20 cellular contexts compared by ENCODE assay signal in genomic region chr16:10218490-10219206, GRCh38. TPM values are rescaled to one million over a fixed set of nuclear protein-coding genes. Genes with fewer than 3 reads are reported as not detected.
DNase-seq lines count a peak whose midpoint lies in the region; ATAC-seq, FAIRE-seq and TF ChIP-seq lines count a peak whose summit lies in the region.
"Had no signal": no experiment of that assay in that cellular context is flagged by ENCODE, and none has a peak within 500 bp of the region (broad histone marks: within the 10 kb centered on the region; RNA-seq: fewer than 3 reads in every experiment).

No MANE protein-coding gene starts in this region.

- intact Hi-C loops in heart left ventricle (cut with DNase I): no loop called here
- intact Hi-C loops in K562 (cut with micrococcal nuclease): no loop called here
- intact Hi-C loops in head of caudate nucleus (cut with DNase I): no loop called here

- no peak overlapping the region for H3K9ac ChIP-seq in K562 (ENCODE audit: insufficient read depth in 1 of 2, low read depth in 2 of 2, low read length in 2 of 2)
- H3K9ac ChIP-seq: GM23248 had no signal

- H3K27ac Mint-ChIP-seq in naive B cell: peak overlapping the region in 4 of 6 donors; percentile 38 to 83 (median 45)
- no peak overlapping the region for H3K27ac Mint-ChIP-seq in stimulated activated effector memory CD8-positive, alpha-beta T cell treated with anti-CD3 and anti-CD28 coated beads, Interleukin-12 subunit alpha, Interleukin-12 subunit beta, amount 100 ng/mL, for 72 hours
- H3K27ac Mint-ChIP-seq: CD8-positive, alpha-beta T cell had no signal

- no peak for FAIRE-seq in K562 (lab: Jason Lieb, UNC)
- FAIRE-seq: A204.1, GM12878 had no signal

- no peaks in the 10 kb centered on the region for H3K36me3 ChIP-seq in heart left ventricle
- H3K36me3 ChIP-seq in right atrium auricular region: no peaks in the 10 kb centered on the region
- no peaks in the 10 kb centered on the region for H3K36me3 ChIP-seq in K562 (ENCODE audit: control insufficient read depth, insufficient read depth, low read length)
- H3K36me3 ChIP-seq: HAP-1 had no signal

- WGBS in heart left ventricle, 4 donors: 50 to 55% (median 52%) methylated on average over 15 of the region's 15 CpGs
- under 1% methylated on average over 15 of the region's 15 CpGs for WGBS in K562 (ENCODE audit: insufficient coverage, low coverage, missing lambda C conversion rate)

- H3K4me1 Mint-ChIP-seq in naive B cell: peaks cover 21 to 58% (median 31%) of the 10 kb centered on the region in 3 donors
- no peaks in the 10 kb centered on the region for H3K4me1 Mint-ChIP-seq in stimulated activated effector memory CD8-positive, alpha-beta T cell treated with anti-CD3 and anti-CD28 coated beads, Interleukin-12 subunit alpha, Interleukin-12 subunit beta, amount 100 ng/mL, for 72 hours
- H3K4me1 Mint-ChIP-seq: CD14-positive monocyte had no signal

- H3K9me3 Mint-ChIP-seq in naive B cell: peaks cover 0 to 5% (median 0%) of the 10 kb centered on the region in 7 donors
- H3K9me3 Mint-ChIP-seq in stimulated activated effector memory CD8-positive, alpha-beta T cell treated with anti-CD3 and anti-CD28 coated beads, Interleukin-12 subunit alpha, Interleukin-12 subunit beta, amount 100 ng/mL, for 72 hours: no peaks in the 10 kb centered on the region
- H3K9me3 Mint-ChIP-seq: CD8-positive, alpha-beta T cell had no signal

- H3K9me1 ChIP-seq in K562 (ENCODE audit: control insufficient read depth, insufficient read depth, low read length): no peaks in the 10 kb centered on the region

- TF ChIP-seq POLR2A in heart left ventricle (IDR thresholded peaks at IDR 0.05) (no peak), K562 (conservative IDR thresholded peaks at IDR 0.05) (no peak)

- DNase-seq in heart left ventricle (peak in 1 of 5 donors; percentile 30), right atrium auricular region (ENCODE audit: low spot score) (no peak), K562 (ENCODE audit: extremely low read depth in 1 of 4, low spot score in 3 of 4) (no peak), head of caudate nucleus (peak in 38 of 42 donors; percentile 5 to 76 (median 42)), naive B cell (no peak), DMS79 treated with DMSO at 0.1 percent for 48 hours (lab: John Stamatoyannopoulos, UW) (no peak), SIG-M5 (lab: John Stamatoyannopoulos, UW) (no peak)
- DNase-seq in stimulated activated effector memory CD8-positive, alpha-beta T cell treated with anti-CD3 and anti-CD28 coated beads, Interleukin-12 subunit alpha, Interleukin-12 subunit beta, amount 100 ng/mL, for 72 hours (ENCODE audit: low spot score in 2 of 2): no peak
- DNase-seq: ACHN; Calu3; CD8-positive, alpha-beta T cell; DND-41; EL; GM23248 had no signal

- no peaks in the 10 kb centered on the region for H3K79me2 ChIP-seq in K562 (ENCODE audit: control insufficient read depth, insufficient read depth, low read length)

- no TSS peak for BruUV-seq in K562 (replicated peaks; lab: Mats Ljungman, UMichigan)

- H3K27me3 Mint-ChIP-seq in naive B cell: peaks cover 4 to 14% (median 12%) of the 10 kb centered on the region in 3 donors

- H3K27me3 ChIP-seq in heart left ventricle (peaks cover 0 to 26% (median 0%) of the 10 kb centered on the region in 9 donors), right atrium auricular region (no peaks in the 10 kb centered on the region), K562 (ENCODE audit: control insufficient read depth in 2 of 2, insufficient read depth in 2 of 2, low read length in 2 of 2) (peaks cover 19 to 55% of the 10 kb centered on the region in 2 experiments)

- H3K27ac ChIP-seq in heart left ventricle: peak overlapping the region in 1 of 12 donors; percentile 36
- no peak overlapping the region for H3K27ac ChIP-seq in right atrium auricular region
- no peak overlapping the region for H3K27ac ChIP-seq in K562 (ENCODE audit: extremely low read depth, low read depth, low read length)
- H3K27ac ChIP-seq: GM23248 had no signal

- H3K4me3 Mint-ChIP-seq in naive B cell: peak overlapping the region in 1 of 8 donors; percentile 48
- no peak overlapping the region for H3K4me3 Mint-ChIP-seq in stimulated activated effector memory CD8-positive, alpha-beta T cell treated with anti-CD3 and anti-CD28 coated beads, Interleukin-12 subunit alpha, Interleukin-12 subunit beta, amount 100 ng/mL, for 72 hours
- H3K4me3 Mint-ChIP-seq: CD14-positive monocyte; CD8-positive, alpha-beta T cell had no signal

- TF ChIP-seq RAD21 in K562 (CRISPR knock-in tag; conservative IDR thresholded peaks at IDR 0.05 in 1 of 2, IDR thresholded peaks at IDR 0.05 in 1 of 2): no peak

- ATAC-seq in heart left ventricle: peak in 3 of 4 donors; percentile 58 to 80 (median 70)
- no peak for ATAC-seq in K562
- no peak for ATAC-seq in naive B cell (ENCODE audit: low read depth in 2 of 2)
- ATAC-seq in stimulated activated effector memory CD8-positive, alpha-beta T cell treated with anti-CD3 and anti-CD28 coated beads, Interleukin-12 subunit alpha, Interleukin-12 subunit beta, amount 100 ng/mL, for 72 hours: no peak
- ATAC-seq: CD8-positive, alpha-beta T cell; GM12878 had no signal

- CTCF ChIA-PET in K562 (lab: Yijun Ruan, JAX; ENCODE audit: low intra/inter-chr PET ratio): no interaction called here

- no peaks in the 10 kb centered on the region for H3K9me3 ChIP-seq in heart left ventricle
- H3K9me3 ChIP-seq in right atrium auricular region: no peaks in the 10 kb centered on the region
- no peaks in the 10 kb centered on the region for H3K9me3 ChIP-seq in K562 (replicated peaks; ENCODE audit: control insufficient read depth, insufficient read depth, low read depth, low read length)
- H3K9me3 ChIP-seq: HAP-1 had no signal

- H3K4me3 ChIP-seq in heart left ventricle: no peak overlapping the region
- no peak overlapping the region for H3K4me3 ChIP-seq in right atrium auricular region
- H3K4me3 ChIP-seq in K562: no peak overlapping the region
- H3K4me3 ChIP-seq: GM12878, GM23248, HAP-1 had no signal

- in situ Hi-C loops in K562 (cut with MboI): no loop called here

- H3K36me3 Mint-ChIP-seq in naive B cell: peaks cover 0 to 8% of the 10 kb centered on the region in 2 donors
- H3K36me3 Mint-ChIP-seq in stimulated activated effector memory CD8-positive, alpha-beta T cell treated with anti-CD3 and anti-CD28 coated beads, Interleukin-12 subunit alpha, Interleukin-12 subunit beta, amount 100 ng/mL, for 72 hours: no peaks in the 10 kb centered on the region
- H3K36me3 Mint-ChIP-seq: CD14-positive monocyte; CD8-positive, alpha-beta T cell had no signal

- no peak for TF ChIP-seq EP300 in K562 (IDR thresholded peaks at IDR 0.05; ENCODE audit: low read length)

- no peaks in the 10 kb centered on the region for H4K20me1 ChIP-seq in K562 (replicated peaks; ENCODE audit: control insufficient read depth, insufficient read depth, low read length)

- H2AFZ ChIP-seq in K562 (ENCODE audit: low read depth, low read length): no peak overlapping the region
- H2AFZ ChIP-seq: GM23248 had no signal

- POLR2A ChIA-PET in K562 (lab: Yijun Ruan, JAX): no interaction called here

- TF ChIP-seq CTCF in heart left ventricle (IDR thresholded peaks at IDR 0.05) (no peak), right atrium auricular region (IDR thresholded peaks at IDR 0.05) (no peak), K562 (IDR thresholded peaks at IDR 0.05 in 2 of 3, conservative IDR thresholded peaks at IDR 0.05 in 1 of 3; ENCODE audit: insufficient read depth in 2 of 3, low read depth in 1 of 3, low read length in 3 of 3) (no peak)

- H3K4me1 ChIP-seq in heart left ventricle: no peaks in the 10 kb centered on the region
- H3K4me1 ChIP-seq in right atrium auricular region: no peaks in the 10 kb centered on the region
- no peaks in the 10 kb centered on the region for H3K4me1 ChIP-seq in K562 (replicated peaks in 1 of 2; ENCODE audit: control insufficient read depth in 2 of 2, insufficient read depth in 2 of 2, low read length in 2 of 2)
- H3K4me1 ChIP-seq: HAP-1 had no signal

- no peak overlapping the region for H3K4me2 ChIP-seq in K562 (ENCODE audit: insufficient read depth, low read length)

TF ChIP-seq in K562, 482 proteins besides CTCF, POLR2A, EP300 and RAD21:
- TF ChIP-seq RBM25 (IDR thresholded peaks at IDR 0.05; ENCODE audit: low read depth, low read length, severe bottlenecking) (peak; percentile 78), ZNF140 (CRISPR knock-in tag; IDR thresholded peaks at IDR 0.05) (no peak), SNIP1 (IDR thresholded peaks at IDR 0.05; ENCODE audit: low read depth) (no peak), TCFL5 (CRISPR knock-in tag; conservative IDR thresholded peaks at IDR 0.05) (no peak)

RNA-seq across cellular contexts. Expression of gene GRIN2A, which starts 36.4 kb away (rescaled TPM):
- total RNA-seq in heart left ventricle (1 to 10 TPM in 8 of 9 donors, under 1 TPM in 1; 0.56 to 4.6 (median 2.8) TPM), right atrium auricular region (1 to 10 TPM; 3.8 to 7.4 TPM), K562 (2014; rRNA removed) (not detected in 2 replicates), K562 (2014; rRNA removed; fragmentation: Illumina TruSeq; extraction: Trizol) (not detected in 2 replicates), K562 (2015; rRNA removed; fragmentation: Illumina TruSeq; extraction: Trizol) (not detected in 2 replicates), K562 (2021) (not detected in 2 replicates)
- polyA plus RNA-seq in heart left ventricle (under 1 TPM; 0.01 to 0.69 TPM), K562 (2011; rRNA removed) (not detected in 2 replicates), K562 (2014; fragmentation: Illumina TruSeq; extraction: Trizol) (not detected in 2 replicates), K562 (2014; fragmentation: Nextera tagmentation; extraction: Ambion mirVana) (not detected), K562 (2014; rRNA removed) (not detected in 2 replicates), naive B cell (ENCODE audit: low read depth in 6 of 6) (under 1 TPM in 3 of 6 donors, not detected in 3; 0.04 to 0.53 (median 0.17) TPM)
- not detected in 2 replicates for total RNA-seq in K562 (2011; cell fraction: chromatin; rRNA removed; ENCODE audit: low replicate concordance)
- not detected in 2 replicates for total RNA-seq in K562 (2011; cell fraction: nucleolus; rRNA removed)
- total RNA-seq in K562 (2011; cell fraction: nucleoplasm; rRNA removed): under 0.01 TPM in 1 of 2 replicates, not detected in the other
- not detected in 2 replicates for polyA plus RNA-seq in K562 (2011; cell fraction: cytosol; rRNA removed)
- polyA plus RNA-seq in K562 (2011; cell fraction: nucleus; rRNA removed): not detected in 2 replicates
- polyA plus RNA-seq in K562 (2012): 0.01 and 0.08 TPM in 2 replicates
- 0.28 TPM in 1 of 2 replicates, not detected in the other for polyA minus RNA-seq in K562 (2011; rRNA and poly(A)+ RNA removed)
- not detected in 2 replicates for polyA minus RNA-seq in K562 (2011; cell fraction: cytosol; rRNA and poly(A)+ RNA removed)
- polyA minus RNA-seq in K562 (2011; cell fraction: nucleus; rRNA and poly(A)+ RNA removed): not detected in 2 replicates
- total RNA-seq: CD8-positive, alpha-beta T cell; G401; GM23248 had no signal
- polyA plus RNA-seq: BJ, CD14-positive monocyte, GM23248 had no signal

Comparison
In these comparisons a context has a peak if more than half of its experiments do, and no peak if none do; other contexts are left out.
1. ATAC-seq: peak in heart left ventricle (3 of 4); none in K562 (single experiment), naive B cell (0 of 2) and stimulated activated effector memory CD8-positive, alpha-beta T cell treated with anti-CD3 and anti-CD28 coated beads, Interleukin-12 subunit alpha, Interleukin-12 subunit beta, amount 100 ng/mL, for 72 hours (single experiment).
2. DNase-seq: peak in head of caudate nucleus (38 of 42); none in right atrium auricular region (single experiment), K562 (0 of 4), naive B cell (single experiment), stimulated activated effector memory CD8-positive, alpha-beta T cell treated with anti-CD3 and anti-CD28 coated beads, Interleukin-12 subunit alpha, Interleukin-12 subunit beta, amount 100 ng/mL, for 72 hours (0 of 2), DMS79 treated with DMSO at 0.1 percent for 48 hours (single experiment) and SIG-M5 (single experiment).